Comparison of ENCODE assay signal across 15 cellular contexts in genomic region chr15:35307026-35307425, GRCh38.
DNase-seq lines count a peak whose midpoint lies in the region; ATAC-seq and TF ChIP-seq lines count a peak whose summit lies in the region.
"Had no signal": no experiment of that assay in that cellular context is flagged by ENCODE, and none has a peak within 500 bp of the region (broad histone marks: within the 10 kb centered on the region; RNA-seq: fewer than 3 reads in every experiment).

No MANE protein-coding gene starts in this region.

- H3K36me3 ChIP-seq in MG63: no peaks in the 10 kb centered on the region

- intact Hi-C loops in Right ventricle myocardium inferior (cut with DNase I) (loop anchor here (5.0 kb wide), 1 partner anchor 55 kb away; no protein-coding TSS in a partner anchor), cardiac septum (cut with DNase I) (no loop called here), Right ventricle myocardium superior (cut with DNase I) (no loop called here)

- DNase-seq in Right ventricle myocardium inferior (ENCODE audit: missing footprints): no peak
- DNase-seq in cardiac septum (ENCODE audit: low spot score): no peak
- no peak for DNase-seq in Right ventricle myocardium superior
- no peak for DNase-seq in neural crest cell (ENCODE audit: low read depth, low spot score)
- no peak for DNase-seq in MG63
- no peak for DNase-seq in AG08396 (ENCODE audit: low spot score)
- no peak for DNase-seq in stimulated activated CD4-positive, alpha-beta T cell treated with anti-CD3 and anti-CD28 coated beads, Interleukin-4, amount 100 ng/mL, for 4 hours
- DNase-seq in RPMI8226: no peak
- DNase-seq: activated CD8-positive, alpha-beta memory T cell treated with anti-CD3 and anti-CD28 coated beads, Interleukin-2, amount 10 ng/mL, durations not matched to agents 7 days and 5 days; activated naive CD4-positive, alpha-beta T cell treated with anti-CD3 and anti-CD28 coated beads, Interleukin-2, amount 50 U/mL, for 16 hours; cerebellar nuclear complex; GF-D8; NCI-H2081 treated with DMSO at 0.1 percent for 48 hours; stimulated activated naive CD8-positive, alpha-beta T cell treated with anti-CD3 and anti-CD28 coated beads, Interleukin-15, amount 100 ng/mL, for 72 hours had no signal

- H3K27me3 ChIP-seq in MG63: no peaks in the 10 kb centered on the region

- no peaks in the 10 kb centered on the region for H3K9me3 ChIP-seq in MG63

- H3K36me3 Mint-ChIP-seq in neural crest cell (ENCODE audit: low read depth): no peaks in the 10 kb centered on the region
- H3K36me3 Mint-ChIP-seq: activated CD8-positive, alpha-beta memory T cell treated with anti-CD3 and anti-CD28 coated beads, Interleukin-2, amount 10 ng/mL, durations not matched to agents 7 days and 5 days; WTC11 had no signal

- no peak overlapping the region for H3K4me3 ChIP-seq in MG63

- no peaks in the 10 kb centered on the region for H3K9me3 Mint-ChIP-seq in neural crest cell
- H3K9me3 Mint-ChIP-seq: stimulated activated naive CD8-positive, alpha-beta T cell treated with anti-CD3 and anti-CD28 coated beads, Interleukin-15, amount 100 ng/mL, for 72 hours; WTC11 had no signal

- peak overlapping the region; percentile 90 for H3K27ac Mint-ChIP-seq in neural crest cell (ENCODE audit: unreplicated experiment)
- H3K27ac Mint-ChIP-seq: activated CD8-positive, alpha-beta memory T cell treated with anti-CD3 and anti-CD28 coated beads, Interleukin-2, amount 10 ng/mL, durations not matched to agents 7 days and 5 days; stimulated activated naive CD8-positive, alpha-beta T cell treated with anti-CD3 and anti-CD28 coated beads, Interleukin-15, amount 100 ng/mL, for 72 hours; WTC11 had no signal

- peaks cover 38% of the 10 kb centered on the region for H3K4me1 Mint-ChIP-seq in neural crest cell
- H3K4me1 Mint-ChIP-seq: activated CD8-positive, alpha-beta memory T cell treated with anti-CD3 and anti-CD28 coated beads, Interleukin-2, amount 10 ng/mL, durations not matched to agents 7 days and 5 days; stimulated activated naive CD8-positive, alpha-beta T cell treated with anti-CD3 and anti-CD28 coated beads, Interleukin-15, amount 100 ng/mL, for 72 hours had no signal

- TF ChIP-seq CTCF in neural crest cell (conservative IDR thresholded peaks at IDR 0.05): no peak

- ATAC-seq in Right ventricle myocardium inferior (peak; percentile 40), Right ventricle myocardium superior (ENCODE audit: poor library complexity) (peak; percentile 54)
- ATAC-seq: activated CD8-positive, alpha-beta memory T cell treated with anti-CD3 and anti-CD28 coated beads, Interleukin-2, amount 10 ng/mL, durations not matched to agents 7 days and 5 days; stimulated activated naive CD8-positive, alpha-beta T cell treated with anti-CD3 and anti-CD28 coated beads, Interleukin-15, amount 100 ng/mL, for 72 hours had no signal

- no peaks in the 10 kb centered on the region for H3K27me3 Mint-ChIP-seq in neural crest cell (ENCODE audit: low read depth)
- H3K27me3 Mint-ChIP-seq: activated CD8-positive, alpha-beta memory T cell treated with anti-CD3 and anti-CD28 coated beads, Interleukin-2, amount 10 ng/mL, durations not matched to agents 7 days and 5 days; stimulated activated naive CD8-positive, alpha-beta T cell treated with anti-CD3 and anti-CD28 coated beads, Interleukin-15, amount 100 ng/mL, for 72 hours had no signal

- H3K4me3 Mint-ChIP-seq in neural crest cell: no peak overlapping the region
- H3K4me3 Mint-ChIP-seq: activated CD8-positive, alpha-beta memory T cell treated with anti-CD3 and anti-CD28 coated beads, Interleukin-2, amount 10 ng/mL, durations not matched to agents 7 days and 5 days; stimulated activated naive CD8-positive, alpha-beta T cell treated with anti-CD3 and anti-CD28 coated beads, Interleukin-15, amount 100 ng/mL, for 72 hours; WTC11 had no signal
